22 cellular contexts compared by ENCODE assay signal in the genomic region with DNA sequence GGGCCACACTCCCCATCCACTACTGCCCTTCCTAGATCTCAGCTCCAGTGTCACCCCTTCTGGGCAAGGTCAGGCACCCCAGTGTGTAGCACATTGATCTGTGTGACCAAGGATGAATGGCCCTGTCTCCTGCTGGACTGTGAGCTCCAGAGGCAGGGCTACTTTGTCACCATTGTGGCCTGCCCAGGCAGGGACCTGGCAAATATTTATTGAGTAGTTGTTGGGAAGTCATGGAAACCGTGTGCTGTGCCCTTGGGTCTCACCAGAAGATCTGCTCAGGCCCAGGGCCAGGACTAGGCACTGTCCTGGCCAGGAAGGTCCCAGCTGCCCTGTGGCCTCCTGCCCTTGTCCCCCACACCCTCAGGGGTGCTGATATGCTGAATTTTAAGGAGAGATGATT. TPM values are rescaled to one million over a fixed set of nuclear protein-coding genes. Genes with fewer than 3 reads are reported as not detected.
DNase-seq lines count a peak whose midpoint lies in the region; ATAC-seq and TF ChIP-seq lines count a peak whose summit lies in the region.
"Had no signal": no experiment of that assay in that cellular context is flagged by ENCODE, and none has a peak within 500 bp of the region (broad histone marks: within the 10 kb centered on the region; RNA-seq: fewer than 3 reads in every experiment).

No MANE protein-coding gene starts in this region.

- H3K4me1 Mint-ChIP-seq in activated CD4-positive, alpha-beta memory T cell treated with anti-CD3 and anti-CD28 coated beads for 36 hours (ENCODE audit: low read depth) = peaks cover 44% of the 10 kb centered on the region
- peaks cover 41% of the 10 kb centered on the region for H3K4me1 Mint-ChIP-seq in activated CD4-positive, alpha-beta memory T cell treated with anti-CD3 and anti-CD28 coated beads, Interleukin-2, amount 10 ng/mL, durations not matched to agents 7 days and 5 days
- peaks cover 22 to 43% (median 36%) of the 10 kb centered on the region in 4 donors for H3K4me1 Mint-ChIP-seq in naive thymus-derived CD8-positive, alpha-beta T cell
- peaks cover 26% of the 10 kb centered on the region for H3K4me1 Mint-ChIP-seq in T-helper 2 cell treated with Interferon-gamma antibody and Interleukin-4, amounts not matched to agents 5 μg/mL and 100 μg/mL, for 36 hours (ENCODE audit: low read depth)
- H3K4me1 Mint-ChIP-seq: nephron had no signal

- H3K9me3 ChIP-seq in HCT116 (ENCODE audit: control insufficient read depth in 1 of 2, insufficient read depth in 1 of 2, low read depth in 1 of 2, low read length in 2 of 2) = no peaks in the 10 kb centered on the region
- no peaks in the 10 kb centered on the region for H3K9me3 ChIP-seq in smooth muscle cell (replicated peaks; ENCODE audit: low read depth)
- H3K9me3 ChIP-seq: transverse colon had no signal

- BruUV-seq in HCT116 (replicated peaks; lab: Mats Ljungman, UMichigan) = no TSS peak

- 100% methylated on average over 1 of the region's 1 CpG for WGBS in smooth muscle cell (ENCODE audit: low lambda C conversion rate)

- peaks cover 5% of the 10 kb centered on the region for H3F3A ChIP-seq in smooth muscle cell (ENCODE audit: low read depth)

- no peaks in the 10 kb centered on the region for H3K9me2 ChIP-seq in HCT116 (ENCODE audit: insufficient read depth)

- H2AFZ ChIP-seq in HCT116 (ENCODE audit: low read depth, low read length, poor library complexity, severe bottlenecking) (no peak overlapping the region), smooth muscle cell (ENCODE audit: low read depth) (no peak overlapping the region)
- H2AFZ ChIP-seq: PC-9 had no signal

- ATAC-seq in HCT116 = peak; percentile 20; the same call in 1 of the 2 replicates
- no peak for ATAC-seq in naive thymus-derived CD8-positive, alpha-beta T cell
- ATAC-seq: activated naive CD8-positive, alpha-beta T cell treated with anti-CD3 and anti-CD28 coated beads, Interleukin-2, amount 50 U/mL, for 24 hours; SK-N-SH treated with all-trans-retinoic acid at 6 μM for 48 hours had no signal

- no peak for TF ChIP-seq POLR2A in HCT116 (IDR thresholded peaks at IDR 0.05; ENCODE audit: borderline replicate concordance, extremely low read depth, insufficient read depth, insufficient read length)

- peaks cover 2 to 43% of the 10 kb centered on the region in 2 experiments; a peak in 3 of 4 replicates for H3K4me1 ChIP-seq in HCT116 (ENCODE audit: control insufficient read depth in 1 of 2, insufficient read depth in 2 of 2, low read length in 2 of 2)
- H3K4me1 ChIP-seq in smooth muscle cell (ENCODE audit: low read depth) = no peaks in the 10 kb centered on the region

- H3K9ac ChIP-seq in HCT116 (ENCODE audit: low read length) (no peak overlapping the region), smooth muscle cell (ENCODE audit: low read depth) (no peak overlapping the region)

- RAD21 ChIA-PET in HCT116 (lab: Charles Lee; ENCODE audit: low non-redundant PET in 1 of 2, low total read pairs in 2 of 2, uncharacterized antibody in 2 of 2, unreplicated experiment in 2 of 2) = no interaction called here

- H3K27ac ChIP-seq in HCT116 (ENCODE audit: low read depth, low read length) = peak overlapping the region; percentile 8; the same call in 1 of the 2 replicates
- peak overlapping the region; percentile 51 for H3K27ac ChIP-seq in angular gyrus (ENCODE audit: low read depth, low read length)
- H3K27ac ChIP-seq in smooth muscle cell (ENCODE audit: low read depth) = no peak overlapping the region
- H3K27ac ChIP-seq: cardiac muscle cell, PC-9, transverse colon had no signal

- TF ChIP-seq RAD21 in HCT116 (IDR thresholded peaks at IDR 0.05; ENCODE audit: low read depth) = no peak

- H3K4me3 Mint-ChIP-seq in activated CD4-positive, alpha-beta memory T cell treated with anti-CD3 and anti-CD28 coated beads for 36 hours = no peak overlapping the region
- no peak overlapping the region for H3K4me3 Mint-ChIP-seq in activated CD4-positive, alpha-beta memory T cell treated with anti-CD3 and anti-CD28 coated beads, Interleukin-2, amount 10 ng/mL, durations not matched to agents 7 days and 5 days
- no peak overlapping the region for H3K4me3 Mint-ChIP-seq in naive thymus-derived CD8-positive, alpha-beta T cell
- H3K4me3 Mint-ChIP-seq in T-helper 2 cell treated with Interferon-gamma antibody and Interleukin-4, amounts not matched to agents 5 μg/mL and 100 μg/mL, for 36 hours = no peak overlapping the region
- H3K4me3 Mint-ChIP-seq: activated naive CD8-positive, alpha-beta T cell treated with anti-CD3 and anti-CD28 coated beads, Interleukin-2, amount 50 U/mL, for 24 hours; CD4-positive, CD25-positive, alpha-beta regulatory T cell; nephron had no signal

- H3K27me3 ChIP-seq in HCT116 (ENCODE audit: insufficient read depth, low read length) = no peaks in the 10 kb centered on the region
- H3K27me3 ChIP-seq in smooth muscle cell (ENCODE audit: low read depth) = no peaks in the 10 kb centered on the region
- H3K27me3 ChIP-seq: cardiac muscle cell, transverse colon had no signal

- no peaks in the 10 kb centered on the region for H3K9me3 Mint-ChIP-seq in activated CD4-positive, alpha-beta memory T cell treated with anti-CD3 and anti-CD28 coated beads for 36 hours
- no peaks in the 10 kb centered on the region for H3K9me3 Mint-ChIP-seq in activated CD4-positive, alpha-beta memory T cell treated with anti-CD3 and anti-CD28 coated beads, Interleukin-2, amount 10 ng/mL, durations not matched to agents 7 days and 5 days
- no peaks in the 10 kb centered on the region for H3K9me3 Mint-ChIP-seq in naive thymus-derived CD8-positive, alpha-beta T cell
- no peaks in the 10 kb centered on the region for H3K9me3 Mint-ChIP-seq in T-helper 2 cell treated with Interferon-gamma antibody and Interleukin-4, amounts not matched to agents 5 μg/mL and 100 μg/mL, for 36 hours
- H3K9me3 Mint-ChIP-seq: activated naive CD8-positive, alpha-beta T cell treated with anti-CD3 and anti-CD28 coated beads, Interleukin-2, amount 50 U/mL, for 24 hours; CD4-positive, CD25-positive, alpha-beta regulatory T cell; nephron had no signal

- intact Hi-C loops in activated CD4-positive, alpha-beta memory T cell treated with anti-CD3 and anti-CD28 coated beads for 36 hours (cut with micrococcal nuclease) = no loop called here
- intact Hi-C loops in HCT116 (cut with micrococcal nuclease) = no loop called here

- H3K4me2 ChIP-seq in HCT116 (ENCODE audit: low read length) (no peak overlapping the region), smooth muscle cell (no peak overlapping the region)
- H3K4me2 ChIP-seq: PC-9 had no signal

- no peak for DNase-seq in activated CD4-positive, alpha-beta memory T cell treated with anti-CD3 and anti-CD28 coated beads for 36 hours
- no peak for DNase-seq in activated CD4-positive, alpha-beta memory T cell treated with anti-CD3 and anti-CD28 coated beads, Interleukin-2, amount 10 ng/mL, durations not matched to agents 7 days and 5 days
- DNase-seq in HCT116 (ENCODE audit: low read depth, low spot score) (no peak), NOMO-1 (lab: John Stamatoyannopoulos, UW; ENCODE audit: unreplicated experiment in 2 of 2) (no peak), smooth muscle cell (lab: John Stamatoyannopoulos, UW; ENCODE audit: unreplicated experiment) (no peak)
- DNase-seq in naive thymus-derived CD8-positive, alpha-beta T cell = no peak
- no peak for DNase-seq in T-helper 2 cell treated with Interferon-gamma antibody and Interleukin-4, amounts not matched to agents 5 μg/mL and 100 μg/mL, for 36 hours (ENCODE audit: low spot score)
- DNase-seq: activated CD4-positive, alpha-beta T cell treated with anti-CD3 and anti-CD28 coated beads for 48 hours; activated naive CD8-positive, alpha-beta T cell treated with anti-CD3 and anti-CD28 coated beads, Interleukin-2, amount 50 U/mL, for 24 hours; activated T-cell treated with anti-CD3 and anti-CD28 coated beads, Interleukin-2, amount 50 U/mL, for 1 hour; CD4-positive, CD25-positive, alpha-beta regulatory T cell; DMS153; Kasumi-1; NCI-H1417; NCI-H748 treated with DMSO at 0.1 percent for 48 hours; PC-9; transverse colon had no signal

- H3K27ac Mint-ChIP-seq in activated CD4-positive, alpha-beta memory T cell treated with anti-CD3 and anti-CD28 coated beads for 36 hours = peak overlapping the region; percentile 49
- H3K27ac Mint-ChIP-seq in activated CD4-positive, alpha-beta memory T cell treated with anti-CD3 and anti-CD28 coated beads, Interleukin-2, amount 10 ng/mL, durations not matched to agents 7 days and 5 days = no peak overlapping the region
- H3K27ac Mint-ChIP-seq in naive thymus-derived CD8-positive, alpha-beta T cell = peak overlapping the region in 6 of 10 donors; percentile 22 to 77 (median 60)
- H3K27ac Mint-ChIP-seq in T-helper 2 cell treated with Interferon-gamma antibody and Interleukin-4, amounts not matched to agents 5 μg/mL and 100 μg/mL, for 36 hours = no peak overlapping the region
- H3K27ac Mint-ChIP-seq: nephron had no signal

- TF ChIP-seq CTCF in HCT116 (IDR thresholded peaks at IDR 0.05 in 2 of 3, conservative IDR thresholded peaks at IDR 0.05 in 1 of 3; ENCODE audit: borderline replicate concordance in 1 of 3, insufficient read depth in 1 of 3, low read depth in 2 of 3, low read length in 2 of 3) = no peak
- TF ChIP-seq CTCF in smooth muscle cell (IDR thresholded peaks at IDR 0.05; ENCODE audit: borderline replicate concordance, insufficient read depth, poor library complexity, severe bottlenecking) = no peak

- POLR2A ChIA-PET in activated CD4-positive, alpha-beta memory T cell treated with anti-CD3 and anti-CD28 coated beads for 36 hours (lab: Charles Lee) = no interaction called here
- POLR2A ChIA-PET in activated CD4-positive, alpha-beta memory T cell treated with anti-CD3 and anti-CD28 coated beads, Interleukin-2, amount 10 ng/mL, durations not matched to agents 7 days and 5 days (lab: Charles Lee) = interaction anchor here (1.0 to 4.1 kb wide), 2 partner anchors 9 to 24 kb away, joined by 3 to 25 read pairs; a partner anchor contains a TSS
- POLR2A ChIA-PET in HCT116 (lab: Charles Lee) = no interaction called here
- POLR2A ChIA-PET in naive thymus-derived CD8-positive, alpha-beta T cell (lab: Charles Lee) = interaction anchor here (0.8 to 2.2 kb wide), 3 partner anchors 11 to 24 kb away, joined by 3 to 7 read pairs (median 5); a partner anchor contains a TSS

- H3K36me3 Mint-ChIP-seq in activated CD4-positive, alpha-beta memory T cell treated with anti-CD3 and anti-CD28 coated beads for 36 hours = peaks cover 7% of the 10 kb centered on the region
- H3K36me3 Mint-ChIP-seq in activated CD4-positive, alpha-beta memory T cell treated with anti-CD3 and anti-CD28 coated beads, Interleukin-2, amount 10 ng/mL, durations not matched to agents 7 days and 5 days (ENCODE audit: low read depth) = peaks cover 23% of the 10 kb centered on the region
- H3K36me3 Mint-ChIP-seq in naive thymus-derived CD8-positive, alpha-beta T cell = peaks cover 0 to 19% (median 0%) of the 10 kb centered on the region in 3 donors
- peaks cover 8% of the 10 kb centered on the region for H3K36me3 Mint-ChIP-seq in T-helper 2 cell treated with Interferon-gamma antibody and Interleukin-4, amounts not matched to agents 5 μg/mL and 100 μg/mL, for 36 hours (ENCODE audit: low read depth)
- H3K36me3 Mint-ChIP-seq: CD4-positive, CD25-positive, alpha-beta regulatory T cell had no signal

- H3K79me2 ChIP-seq in HCT116 (ENCODE audit: insufficient read depth, low read length) = peaks cover 98% of the 10 kb centered on the region
- peaks cover 92% of the 10 kb centered on the region for H3K79me2 ChIP-seq in smooth muscle cell (ENCODE audit: low read depth)

- H3K27me3 Mint-ChIP-seq in activated CD4-positive, alpha-beta memory T cell treated with anti-CD3 and anti-CD28 coated beads for 36 hours = no peaks in the 10 kb centered on the region
- H3K27me3 Mint-ChIP-seq in activated CD4-positive, alpha-beta memory T cell treated with anti-CD3 and anti-CD28 coated beads, Interleukin-2, amount 10 ng/mL, durations not matched to agents 7 days and 5 days = no peaks in the 10 kb centered on the region
- no peaks in the 10 kb centered on the region for H3K27me3 Mint-ChIP-seq in naive thymus-derived CD8-positive, alpha-beta T cell
- H3K27me3 Mint-ChIP-seq in T-helper 2 cell treated with Interferon-gamma antibody and Interleukin-4, amounts not matched to agents 5 μg/mL and 100 μg/mL, for 36 hours (ENCODE audit: low read depth) = no peaks in the 10 kb centered on the region
- H3K27me3 Mint-ChIP-seq: activated naive CD8-positive, alpha-beta T cell treated with anti-CD3 and anti-CD28 coated beads, Interleukin-2, amount 50 U/mL, for 24 hours; CD4-positive, CD25-positive, alpha-beta regulatory T cell had no signal

- H3K36me3 ChIP-seq in HCT116 (ENCODE audit: control insufficient read depth in 1 of 2, insufficient read depth in 2 of 2, low read length in 2 of 2) (peaks cover 3 to 14% of the 10 kb centered on the region in 2 experiments; a peak in 2 of 4 replicates), smooth muscle cell (ENCODE audit: low read depth) (no peaks in the 10 kb centered on the region)
- H3K36me3 ChIP-seq: cardiac muscle cell, transverse colon had no signal

- CTCF ChIA-PET in activated CD4-positive, alpha-beta memory T cell treated with anti-CD3 and anti-CD28 coated beads for 36 hours (lab: Charles Lee) = interaction anchor here (2.0 to 2.1 kb wide), 2 partner anchors 21 to 24 kb away, joined by 4 to 7 read pairs; a partner anchor contains a TSS
- CTCF ChIA-PET in activated CD4-positive, alpha-beta memory T cell treated with anti-CD3 and anti-CD28 coated beads, Interleukin-2, amount 10 ng/mL, durations not matched to agents 7 days and 5 days (lab: Charles Lee) = interaction anchor here (0.7 to 2.4 kb wide), 3 partner anchors 17 to 455 kb away, joined by 3 to 9 read pairs (median 4); no protein-coding TSS in a partner anchor
- CTCF ChIA-PET in HCT116 (lab: Charles Lee) = no interaction called here

- H3K4me3 ChIP-seq in HCT116 (replicated peaks in 1 of 2; ENCODE audit: low read depth in 1 of 2, low read length in 2 of 2) (no peak overlapping the region), smooth muscle cell (no peak overlapping the region)
- H3K4me3 ChIP-seq: cardiac muscle cell, PC-9, transverse colon had no signal

- peaks cover 7% of the 10 kb centered on the region; the same call in 1 of the 2 replicates for H4K20me1 ChIP-seq in HCT116 (ENCODE audit: insufficient read depth)
- peaks cover 99% of the 10 kb centered on the region for H4K20me1 ChIP-seq in smooth muscle cell (ENCODE audit: low read depth)

RNA-seq across cellular contexts. Expression of a gene that starts 10.5 kb away (rescaled TPM):
- total RNA-seq in activated CD4-positive, alpha-beta memory T cell treated with anti-CD3 and anti-CD28 coated beads for 36 hours = 10 to 100 TPM; 89.8 to 90.9 TPM
- total RNA-seq in activated CD4-positive, alpha-beta memory T cell treated with anti-CD3 and anti-CD28 coated beads, Interleukin-2, amount 10 ng/mL, durations not matched to agents 7 days and 5 days = 10 to 100 TPM; 74.5 to 82.2 TPM
- 181 TPM for total RNA-seq in HCT116 (2021; ENCODE audit: unreplicated experiment)
- polyA plus RNA-seq in HCT116 (2012) = 101 and 119 TPM in 2 replicates
- total RNA-seq in naive thymus-derived CD8-positive, alpha-beta T cell = 10 to 100 TPM; 24.5 to 25.7 TPM
- 1 to 10 TPM; 1.4 to 3.4 (median 1.9) TPM for polyA plus RNA-seq in naive thymus-derived CD8-positive, alpha-beta T cell
- total RNA-seq in smooth muscle cell = 34.1 and 44.6 TPM in 2 replicates
- 9.9 and 12.8 TPM in 2 replicates for polyA plus RNA-seq in smooth muscle cell

RNA-seq across cellular contexts. Expression of a gene that starts 12.0 kb away (rescaled TPM):
- 10 to 100 TPM; 59.2 to 61.3 TPM for total RNA-seq in activated CD4-positive, alpha-beta memory T cell treated with anti-CD3 and anti-CD28 coated beads for 36 hours
- 10 to 100 TPM; 29.4 to 29.7 TPM for total RNA-seq in activated CD4-positive, alpha-beta memory T cell treated with anti-CD3 and anti-CD28 coated beads, Interleukin-2, amount 10 ng/mL, durations not matched to agents 7 days and 5 days
- total RNA-seq in HCT116 (2021; ENCODE audit: unreplicated experiment) (84.4 TPM), smooth muscle cell (19.1 and 21.9 TPM in 2 replicates)
- polyA plus RNA-seq in HCT116 (2012) = 69.3 and 80.8 TPM in 2 replicates
- total RNA-seq in naive thymus-derived CD8-positive, alpha-beta T cell = 100 to 1,000 TPM; 100 to 103 TPM
- 10 to 100 TPM; 26.1 to 35.1 (median 27.2) TPM for polyA plus RNA-seq in naive thymus-derived CD8-positive, alpha-beta T cell
- polyA plus RNA-seq in smooth muscle cell = 37.4 and 44.3 TPM in 2 replicates

RNA-seq across cellular contexts. Expression of a gene that starts 21.6 kb away (rescaled TPM):
- 10 to 100 TPM; 65.5 to 66.3 TPM for total RNA-seq in activated CD4-positive, alpha-beta memory T cell treated with anti-CD3 and anti-CD28 coated beads for 36 hours
- 10 to 100 TPM; 69.0 to 72.2 TPM for total RNA-seq in activated CD4-positive, alpha-beta memory T cell treated with anti-CD3 and anti-CD28 coated beads, Interleukin-2, amount 10 ng/mL, durations not matched to agents 7 days and 5 days
- total RNA-seq in HCT116 (2021; ENCODE audit: unreplicated experiment) = 149 TPM
- 202 and 225 TPM in 2 replicates for polyA plus RNA-seq in HCT116 (2012)
- 10 to 100 TPM; 60.2 to 62.8 TPM for total RNA-seq in naive thymus-derived CD8-positive, alpha-beta T cell
- polyA plus RNA-seq in naive thymus-derived CD8-positive, alpha-beta T cell = 10 to 100 TPM; 36.1 to 56.2 (median 50.2) TPM
- total RNA-seq in smooth muscle cell = 37.6 and 59.6 TPM in 2 replicates
- polyA plus RNA-seq in smooth muscle cell = 69.1 and 83.1 TPM in 2 replicates

RNA-seq across cellular contexts. Expression of a gene that starts 21.6 kb away (rescaled TPM):
- 100 to 1,000 TPM; 129 to 137 TPM for total RNA-seq in activated CD4-positive, alpha-beta memory T cell treated with anti-CD3 and anti-CD28 coated beads for 36 hours
- 100 to 1,000 TPM; 231 to 234 TPM for total RNA-seq in activated CD4-positive, alpha-beta memory T cell treated with anti-CD3 and anti-CD28 coated beads, Interleukin-2, amount 10 ng/mL, durations not matched to agents 7 days and 5 days
- 247 TPM for total RNA-seq in HCT116 (2021; ENCODE audit: unreplicated experiment)
- polyA plus RNA-seq in HCT116 (2012) = 284 and 315 TPM in 2 replicates
- total RNA-seq in naive thymus-derived CD8-positive, alpha-beta T cell = 100 to 1,000 TPM; 105 to 112 TPM
- polyA plus RNA-seq in naive thymus-derived CD8-positive, alpha-beta T cell = 100 to 1,000 TPM; 100 to 162 (median 107) TPM
- total RNA-seq in smooth muscle cell = 113 and 118 TPM in 2 replicates
- 732 and 766 TPM in 2 replicates for polyA plus RNA-seq in smooth muscle cell

RNA-seq across cellular contexts. Expression of a gene that starts 25.9 kb away (rescaled TPM):
- 1 to 10 TPM; 5.0 to 5.6 TPM for total RNA-seq in activated CD4-positive, alpha-beta memory T cell treated with anti-CD3 and anti-CD28 coated beads for 36 hours
- 1 to 10 TPM; 5.7 to 6.2 TPM for total RNA-seq in activated CD4-positive, alpha-beta memory T cell treated with anti-CD3 and anti-CD28 coated beads, Interleukin-2, amount 10 ng/mL, durations not matched to agents 7 days and 5 days
- total RNA-seq in HCT116 (2021; ENCODE audit: unreplicated experiment) (2.6 TPM), smooth muscle cell (2.2 and 2.8 TPM in 2 replicates)
- polyA plus RNA-seq in HCT116 (2012) = 1.3 and 1.8 TPM in 2 replicates
- total RNA-seq in naive thymus-derived CD8-positive, alpha-beta T cell = 1 to 10 TPM; 6.6 to 7.9 TPM
- polyA plus RNA-seq in naive thymus-derived CD8-positive, alpha-beta T cell = 1 to 10 TPM in 2 of 3 donors, under 1 TPM in 1; 0.37 to 2.6 (median 1.3) TPM
- polyA plus RNA-seq in smooth muscle cell = 2.1 and 3.2 TPM in 2 replicates
- total RNA-seq: A673 had no signal

Comparison
In these comparisons a context has a peak if more than half of its experiments do, and no peak if none do; other contexts are left out.
1. H3K27ac Mint-ChIP-seq: peak in activated CD4-positive, alpha-beta memory T cell treated with anti-CD3 and anti-CD28 coated beads for 36 hours (single experiment) and naive thymus-derived CD8-positive, alpha-beta T cell (6 of 10); none in activated CD4-positive, alpha-beta memory T cell treated with anti-CD3 and anti-CD28 coated beads, Interleukin-2, amount 10 ng/mL, durations not matched to agents 7 days and 5 days (single experiment) and T-helper 2 cell treated with Interferon-gamma antibody and Interleukin-4, amounts not matched to agents 5 μg/mL and 100 μg/mL, for 36 hours (single experiment).
2. POLR2A ChIA-PET loops: an anchor here in activated CD4-positive, alpha-beta memory T cell treated with anti-CD3 and anti-CD28 coated beads, Interleukin-2, amount 10 ng/mL, durations not matched to agents 7 days and 5 days (1.0 to 4.1 kb wide) and naive thymus-derived CD8-positive, alpha-beta T cell (0.8 to 2.2 kb wide); none called in activated CD4-positive, alpha-beta memory T cell treated with anti-CD3 and anti-CD28 coated beads for 36 hours and HCT116.